8 cellular contexts compared by ENCODE assay signal in genomic region chr1:228463559-228464455, GRCh38. TPM values are rescaled to one million over a fixed set of nuclear protein-coding genes. Genes with fewer than 3 reads are reported as not detected.
DNase-seq lines count a peak whose midpoint lies in the region; ATAC-seq and TF ChIP-seq lines count a peak whose summit lies in the region.
"Had no signal": no experiment of that assay in that cellular context is flagged by ENCODE, and none has a peak within 500 bp of the region (broad histone marks: within the 10 kb centered on the region; RNA-seq: fewer than 3 reads in every experiment).

No MANE protein-coding gene starts in this region.

- DNase-seq in NCI-H2171 treated with DMSO at 0.1 percent for 48 hours (lab: John Stamatoyannopoulos, UW) (peak; percentile 75), left ventricle myocardium superior (peak; percentile 39), pons (ENCODE audit: low spot score) (no peak)
- no peak for DNase-seq in activated T-cell treated with anti-CD3 and anti-CD28 coated beads, Interleukin-2, amount 50 U/mL, for 4 hours
- DNase-seq in stimulated activated CD4-positive, alpha-beta T cell treated with anti-CD3 and anti-CD28 coated beads, Interleukin-12 subunit alpha, Interleukin-12 subunit beta, amount 100 ng/mL, for 48 hours (ENCODE audit: low read depth in 2 of 3, low spot score in 1 of 3): peak; percentile 57 to 66 (median 64)

- no peaks in the 10 kb centered on the region for H3K36me3 Mint-ChIP-seq in activated T-cell treated with anti-CD3 and anti-CD28 coated beads, Interleukin-2, amount 50 U/mL, for 4 hours (ENCODE audit: insufficient read depth)

- peaks cover 40% of the 10 kb centered on the region for H3K4me1 Mint-ChIP-seq in activated T-cell treated with anti-CD3 and anti-CD28 coated beads, Interleukin-2, amount 50 U/mL, for 4 hours (ENCODE audit: low read depth)

- peak; percentile 63 for TF ChIP-seq POLR2A in GM15510 (IDR thresholded peaks at IDR 0.05; ENCODE audit: borderline replicate concordance, extremely low read depth, insufficient read length)

- intact Hi-C loops in left ventricle myocardium superior (cut with micrococcal nuclease): no loop called here

- H3K27me3 Mint-ChIP-seq in activated T-cell treated with anti-CD3 and anti-CD28 coated beads, Interleukin-2, amount 50 U/mL, for 4 hours (ENCODE audit: low read depth): peaks cover 6% of the 10 kb centered on the region

- peak; percentile 45 for ATAC-seq in HG02588 (IDR thresholded peaks at IDR 0.05; ENCODE audit: unreplicated experiment)
- ATAC-seq in activated T-cell treated with anti-CD3 and anti-CD28 coated beads, Interleukin-2, amount 50 U/mL, for 4 hours: peak; percentile 51 to 54
- ATAC-seq in left ventricle myocardium superior: peak; percentile 10

- H3K9me3 Mint-ChIP-seq in activated T-cell treated with anti-CD3 and anti-CD28 coated beads, Interleukin-2, amount 50 U/mL, for 4 hours: no peaks in the 10 kb centered on the region

- peak overlapping the region; percentile 79 for H3K4me3 Mint-ChIP-seq in activated T-cell treated with anti-CD3 and anti-CD28 coated beads, Interleukin-2, amount 50 U/mL, for 4 hours

RNA-seq across cellular contexts. Expression of gene RNF187, which starts 23.4 kb away (rescaled TPM):
- total RNA-seq in activated T-cell treated with anti-CD3 and anti-CD28 coated beads, Interleukin-2, amount 50 U/mL, for 4 hours: 100 to 1,000 TPM in 2 of 3 donors, 10 to 100 TPM in 1; 99.6 to 108 (median 106) TPM
- 101 TPM for total RNA-seq in left ventricle myocardium superior

RNA-seq across cellular contexts. Expression of gene TRIM17, which starts 47.1 kb away (rescaled TPM):
- 1 to 10 TPM in 1 of 3 donors, under 1 TPM in 2; 0.57 to 1.1 (median 0.66) TPM for total RNA-seq in activated T-cell treated with anti-CD3 and anti-CD28 coated beads, Interleukin-2, amount 50 U/mL, for 4 hours
- total RNA-seq in left ventricle myocardium superior: 0.50 TPM
- total RNA-seq: dermis microvascular lymphatic vessel endothelial cell had no signal

RNA-seq across cellular contexts. Expression of gene TRIM11, which starts 57.2 kb away (rescaled TPM):
- 10 to 100 TPM; 43.8 to 47.5 (median 46.6) TPM for total RNA-seq in activated T-cell treated with anti-CD3 and anti-CD28 coated beads, Interleukin-2, amount 50 U/mL, for 4 hours
- 7.6 TPM for total RNA-seq in left ventricle myocardium superior

Comparison
In these comparisons a context has a peak if more than half of its experiments do, and no peak if none do; other contexts are left out.
1. DNase-seq: peak in NCI-H2171 treated with DMSO at 0.1 percent for 48 hours (single experiment), left ventricle myocardium superior (single experiment) and stimulated activated CD4-positive, alpha-beta T cell treated with anti-CD3 and anti-CD28 coated beads, Interleukin-12 subunit alpha, Interleukin-12 subunit beta, amount 100 ng/mL, for 48 hours (3 of 3); none in activated T-cell treated with anti-CD3 and anti-CD28 coated beads, Interleukin-2, amount 50 U/mL, for 4 hours (single experiment) and pons (single experiment).
2. Peak in every context shown above with its lines, with median percentiles within 50 percentile points of each other: ATAC-seq.